Comparison of ENCODE assay signal across 2 cellular contexts in genomic region chr17:62995377-62995885, GRCh38.
TF ChIP-seq lines count a peak whose summit lies in the region.

No MANE protein-coding gene starts in this region.

TF ChIP-seq in K562, 482 proteins besides CTCF, POLR2A, EP300 and RAD21 (continued from another document and continues in another):
- no peak for TF ChIP-seq HBP1 (CRISPR knock-in tag; IDR thresholded peaks at IDR 0.05)
- TF ChIP-seq SMAD3 (CRISPR knock-in tag; conservative IDR thresholded peaks at IDR 0.05): no peak
- TF ChIP-seq TCF7 (IDR thresholded peaks at IDR 0.05; ENCODE audit: borderline replicate concordance): no peak
- no peak for TF ChIP-seq FOXJ2 (tag; IDR thresholded peaks at IDR 0.05)
- no peak for TF ChIP-seq CBX8 (IDR thresholded peaks at IDR 0.05; ENCODE audit: borderline replicate concordance, extremely low read depth, low read depth, low read length, poor library complexity, severe bottlenecking)
- no peak for TF ChIP-seq MBD2 (IDR thresholded peaks at IDR 0.05; ENCODE audit: borderline replicate concordance, low read depth)
- TF ChIP-seq ZNF41 (CRISPR knock-in tag; conservative IDR thresholded peaks at IDR 0.05): no peak
- TF ChIP-seq ZNF436 (CRISPR knock-in tag; IDR thresholded peaks at IDR 0.05): no peak
- TF ChIP-seq MCM7 (IDR thresholded peaks at IDR 0.05): no peak
- TF ChIP-seq ZNF12 (CRISPR knock-in tag; IDR thresholded peaks at IDR 0.05): no peak
- TF ChIP-seq, protein P1, sequence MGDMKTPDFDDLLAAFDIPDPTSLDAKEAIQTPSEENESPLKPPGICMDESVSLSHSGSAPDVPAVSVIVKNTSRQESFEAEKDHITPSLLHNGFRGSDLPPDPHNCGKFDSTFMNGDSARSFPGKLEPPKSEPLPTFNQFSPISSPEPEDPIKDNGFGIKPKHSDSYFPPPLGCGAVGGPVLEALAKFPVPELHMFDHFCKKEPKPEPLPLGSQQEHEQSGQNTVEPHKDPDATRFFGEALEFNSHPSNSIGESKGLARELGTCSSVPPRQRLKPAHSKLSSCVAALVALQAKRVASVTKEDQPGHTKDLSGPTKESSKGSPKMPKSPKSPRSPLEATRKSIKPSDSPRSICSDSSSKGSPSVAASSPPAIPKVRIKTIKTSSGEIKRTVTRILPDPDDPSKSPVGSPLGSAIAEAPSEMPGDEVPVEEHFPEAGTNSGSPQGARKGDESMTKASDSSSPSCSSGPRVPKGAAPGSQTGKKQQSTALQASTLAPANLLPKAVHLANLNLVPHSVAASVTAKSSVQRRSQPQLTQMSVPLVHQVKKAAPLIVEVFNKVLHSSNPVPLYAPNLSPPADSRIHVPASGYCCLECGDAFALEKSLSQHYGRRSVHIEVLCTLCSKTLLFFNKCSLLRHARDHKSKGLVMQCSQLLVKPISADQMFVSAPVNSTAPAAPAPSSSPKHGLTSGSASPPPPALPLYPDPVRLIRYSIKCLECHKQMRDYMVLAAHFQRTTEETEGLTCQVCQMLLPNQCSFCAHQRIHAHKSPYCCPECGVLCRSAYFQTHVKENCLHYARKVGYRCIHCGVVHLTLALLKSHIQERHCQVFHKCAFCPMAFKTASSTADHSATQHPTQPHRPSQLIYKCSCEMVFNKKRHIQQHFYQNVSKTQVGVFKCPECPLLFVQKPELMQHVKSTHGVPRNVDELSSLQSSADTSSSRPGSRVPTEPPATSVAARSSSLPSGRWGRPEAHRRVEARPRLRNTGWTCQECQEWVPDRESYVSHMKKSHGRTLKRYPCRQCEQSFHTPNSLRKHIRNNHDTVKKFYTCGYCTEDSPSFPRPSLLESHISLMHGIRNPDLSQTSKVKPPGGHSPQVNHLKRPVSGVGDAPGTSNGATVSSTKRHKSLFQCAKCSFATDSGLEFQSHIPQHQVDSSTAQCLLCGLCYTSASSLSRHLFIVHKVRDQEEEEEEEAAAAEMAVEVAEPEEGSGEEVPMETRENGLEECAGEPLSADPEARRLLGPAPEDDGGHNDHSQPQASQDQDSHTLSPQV (IDR thresholded peaks at IDR 0.05): no peak
- TF ChIP-seq NR2C1 (IDR thresholded peaks at IDR 0.05): no peak
- no peak for TF ChIP-seq NR2C1 (tag; IDR thresholded peaks at IDR 0.05)
- TF ChIP-seq FOXA3 (CRISPR knock-in tag; conservative IDR thresholded peaks at IDR 0.05 in 1 of 2, IDR thresholded peaks at IDR 0.05 in 1 of 2): no peak
- TF ChIP-seq SIN3A (IDR thresholded peaks at IDR 0.05; ENCODE audit: borderline replicate concordance in 2 of 2, control insufficient read depth in 1 of 2, low read depth in 2 of 2, low read length in 2 of 2): no peak
- TF ChIP-seq ZNF586 (CRISPR knock-in tag; conservative IDR thresholded peaks at IDR 0.05): no peak
- no peak for TF ChIP-seq ZBTB8A (IDR thresholded peaks at IDR 0.05; ENCODE audit: partially characterized antibody)
- no peak for TF ChIP-seq RBM25 (IDR thresholded peaks at IDR 0.05; ENCODE audit: low read depth, low read length, severe bottlenecking)
- no peak for TF ChIP-seq JUNB (CRISPR knock-in tag; conservative IDR thresholded peaks at IDR 0.05)
- no peak for TF ChIP-seq DMBX1 (CRISPR knock-in tag; IDR thresholded peaks at IDR 0.05; ENCODE audit: borderline replicate concordance)
- no peak for TF ChIP-seq CEBPB (tag; IDR thresholded peaks at IDR 0.05)
- TF ChIP-seq MEF2D (tag; conservative IDR thresholded peaks at IDR 0.05; ENCODE audit: low read depth): no peak
- TF ChIP-seq, protein P2, sequence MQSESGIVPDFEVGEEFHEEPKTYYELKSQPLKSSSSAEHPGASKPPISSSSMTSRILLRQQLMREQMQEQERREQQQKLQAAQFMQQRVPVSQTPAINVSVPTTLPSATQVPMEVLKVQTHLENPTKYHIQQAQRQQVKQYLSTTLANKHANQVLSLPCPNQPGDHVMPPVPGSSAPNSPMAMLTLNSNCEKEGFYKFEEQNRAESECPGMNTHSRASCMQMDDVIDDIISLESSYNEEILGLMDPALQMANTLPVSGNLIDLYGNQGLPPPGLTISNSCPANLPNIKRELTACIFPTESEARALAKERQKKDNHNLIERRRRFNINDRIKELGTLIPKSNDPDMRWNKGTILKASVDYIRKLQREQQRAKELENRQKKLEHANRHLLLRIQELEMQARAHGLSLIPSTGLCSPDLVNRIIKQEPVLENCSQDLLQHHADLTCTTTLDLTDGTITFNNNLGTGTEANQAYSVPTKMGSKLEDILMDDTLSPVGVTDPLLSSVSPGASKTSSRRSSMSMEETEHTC (IDR thresholded peaks at IDR 0.05): no peak
- no peak for TF ChIP-seq MCM5 (IDR thresholded peaks at IDR 0.05; ENCODE audit: low read depth)
- TF ChIP-seq TAF9B (IDR thresholded peaks at IDR 0.05; ENCODE audit: partially characterized antibody): no peak
- peak; percentile 6 for TF ChIP-seq DACH1 (IDR thresholded peaks at IDR 0.05; ENCODE audit: partially characterized antibody)
- TF ChIP-seq, protein P3, sequence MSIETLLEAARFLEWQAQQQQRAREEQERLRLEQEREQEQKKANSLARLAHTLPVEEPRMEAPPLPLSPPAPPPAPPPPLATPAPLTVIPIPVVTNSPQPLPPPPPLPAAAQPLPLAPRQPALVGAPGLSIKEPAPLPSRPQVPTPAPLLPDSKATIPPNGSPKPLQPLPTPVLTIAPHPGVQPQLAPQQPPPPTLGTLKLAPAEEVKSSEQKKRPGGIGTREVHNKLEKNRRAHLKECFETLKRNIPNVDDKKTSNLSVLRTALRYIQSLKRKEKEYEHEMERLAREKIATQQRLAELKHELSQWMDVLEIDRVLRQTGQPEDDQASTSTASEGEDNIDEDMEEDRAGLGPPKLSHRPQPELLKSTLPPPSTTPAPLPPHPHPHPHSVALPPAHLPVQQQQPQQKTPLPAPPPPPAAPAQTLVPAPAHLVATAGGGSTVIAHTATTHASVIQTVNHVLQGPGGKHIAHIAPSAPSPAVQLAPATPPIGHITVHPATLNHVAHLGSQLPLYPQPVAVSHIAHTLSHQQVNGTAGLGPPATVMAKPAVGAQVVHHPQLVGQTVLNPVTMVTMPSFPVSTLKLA (conservative IDR thresholded peaks at IDR 0.05): 0 out of 4 replicates have a peak, but pooled peaks of 1 of the 2 experiments have one; percentile 34

TF ChIP-seq in liver, 16 proteins besides CTCF, POLR2A, EP300 and RAD21 (continued from another document):
- TF ChIP-seq, protein P4, sequence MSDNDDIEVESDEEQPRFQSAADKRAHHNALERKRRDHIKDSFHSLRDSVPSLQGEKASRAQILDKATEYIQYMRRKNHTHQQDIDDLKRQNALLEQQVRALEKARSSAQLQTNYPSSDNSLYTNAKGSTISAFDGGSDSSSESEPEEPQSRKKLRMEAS (IDR thresholded peaks at IDR 0.05): no peak
- TF ChIP-seq FOXA1 (IDR thresholded peaks at IDR 0.05) (no peak), HNF4G (IDR thresholded peaks at IDR 0.05) (no peak)
- TF ChIP-seq, protein P5, sequence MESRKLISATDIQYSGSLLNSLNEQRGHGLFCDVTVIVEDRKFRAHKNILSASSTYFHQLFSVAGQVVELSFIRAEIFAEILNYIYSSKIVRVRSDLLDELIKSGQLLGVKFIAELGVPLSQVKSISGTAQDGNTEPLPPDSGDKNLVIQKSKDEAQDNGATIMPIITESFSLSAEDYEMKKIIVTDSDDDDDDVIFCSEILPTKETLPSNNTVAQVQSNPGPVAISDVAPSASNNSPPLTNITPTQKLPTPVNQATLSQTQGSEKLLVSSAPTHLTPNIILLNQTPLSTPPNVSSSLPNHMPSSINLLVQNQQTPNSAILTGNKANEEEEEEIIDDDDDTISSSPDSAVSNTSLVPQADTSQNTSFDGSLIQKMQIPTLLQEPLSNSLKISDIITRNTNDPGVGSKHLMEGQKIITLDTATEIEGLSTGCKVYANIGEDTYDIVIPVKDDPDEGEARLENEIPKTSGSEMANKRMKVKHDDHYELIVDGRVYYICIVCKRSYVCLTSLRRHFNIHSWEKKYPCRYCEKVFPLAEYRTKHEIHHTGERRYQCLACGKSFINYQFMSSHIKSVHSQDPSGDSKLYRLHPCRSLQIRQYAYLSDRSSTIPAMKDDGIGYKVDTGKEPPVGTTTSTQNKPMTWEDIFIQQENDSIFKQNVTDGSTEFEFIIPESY (IDR thresholded peaks at IDR 0.05): no peak
